10 cellular contexts compared by ENCODE assay signal in genomic region chr20:57680934-57681914, GRCh38. TPM values are rescaled to one million over a fixed set of nuclear protein-coding genes. Genes with fewer than 3 reads are reported as not detected.
DNase-seq lines count a peak whose midpoint lies in the region; ATAC-seq and TF ChIP-seq lines count a peak whose summit lies in the region.
"Had no signal": no experiment of that assay in that cellular context is flagged by ENCODE, and none has a peak within 500 bp of the region (broad histone marks: within the 10 kb centered on the region; RNA-seq: fewer than 3 reads in every experiment).

No MANE protein-coding gene starts in this region.

- no peak overlapping the region for H3K4me3 Mint-ChIP-seq in chondrocyte (ENCODE audit: unreplicated experiment)

- H3K27me3 Mint-ChIP-seq in chondrocyte (ENCODE audit: low read depth): no peaks in the 10 kb centered on the region

- 84% methylated on average over 24 of the region's 24 CpGs for WGBS in esophagus muscularis mucosa
- WGBS in adrenal gland, 4 donors: 76 to 84% (median 79%) methylated on average over 22 to 24 of the region's 24 CpGs

- H3K27ac ChIP-seq in RWPE1: peak overlapping the region; percentile 40
- peak overlapping the region; percentile 77 to 82 (median 80) for H3K27ac ChIP-seq in esophagus muscularis mucosa (replicated peaks in 1 of 4)
- peak overlapping the region in 1 of 5 donors; percentile 60 for H3K27ac ChIP-seq in adrenal gland

- no peak overlapping the region for H3K4me3 ChIP-seq in esophagus muscularis mucosa
- H3K4me3 ChIP-seq in adrenal gland: no peak overlapping the region

- peaks cover 93% of the 10 kb centered on the region for H3K4me1 Mint-ChIP-seq in chondrocyte (ENCODE audit: low read depth)

- H3K36me3 ChIP-seq in esophagus muscularis mucosa: no peaks in the 10 kb centered on the region
- no peaks in the 10 kb centered on the region for H3K36me3 ChIP-seq in adrenal gland (replicated peaks in 1 of 2)

- TF ChIP-seq CTCF in RWPE1 (conservative IDR thresholded peaks at IDR 0.05; ENCODE audit: low read depth): no peak
- no peak for TF ChIP-seq CTCF in esophagus muscularis mucosa (IDR thresholded peaks at IDR 0.05)
- TF ChIP-seq CTCF in adrenal gland (IDR thresholded peaks at IDR 0.05): no peak
- TF ChIP-seq CTCF in chondrocyte (IDR thresholded peaks at IDR 0.05): no peak
- no peak for TF ChIP-seq CTCF in GM13977 (IDR thresholded peaks at IDR 0.05; ENCODE audit: extremely low read depth, insufficient read depth, missing control alignments)

- no peak for TF ChIP-seq EP300 in esophagus muscularis mucosa (IDR thresholded peaks at IDR 0.05)

- H3K27me3 ChIP-seq in esophagus muscularis mucosa (no peaks in the 10 kb centered on the region), adrenal gland (no peaks in the 10 kb centered on the region)

- peaks cover 7% of the 10 kb centered on the region for H3K36me3 Mint-ChIP-seq in chondrocyte (ENCODE audit: low read depth)

- no peaks in the 10 kb centered on the region for H3K9me3 Mint-ChIP-seq in chondrocyte (ENCODE audit: low read depth)

- no peak overlapping the region for H3K27ac Mint-ChIP-seq in chondrocyte (ENCODE audit: unreplicated experiment)

- DNase-seq in CD1c-positive myeloid dendritic cell (ENCODE audit: extremely low spot score) (peak; percentile 18), RWPE1 (ENCODE audit: low spot score) (no peak), esophagus muscularis mucosa (ENCODE audit: extremely low spot score) (no peak), adrenal gland (no peak), chondrocyte (ENCODE audit: low spot score) (no peak), GF-D8 (lab: John Stamatoyannopoulos, UW) (no peak), GM13977 (ENCODE audit: low spot score) (no peak)
- DNase-seq: NCI-H2081 treated with DMSO at 0.1 percent for 48 hours had no signal

- POLR2A ChIA-PET in RWPE1 (lab: Yijun Ruan, JAX; ENCODE audit: low non-redundant PET): no interaction called here

- intact Hi-C loops in esophagus muscularis mucosa (cut with DNase I): loop anchor here (10.0 kb wide), 1 partner anchor 64 kb away; no protein-coding TSS in a partner anchor
- intact Hi-C loops in adrenal gland (cut with DNase I): no loop called here

- H3K4me1 ChIP-seq in esophagus muscularis mucosa: peaks cover 41 to 90% (median 79%) of the 10 kb centered on the region in 4 donors
- H3K4me1 ChIP-seq in adrenal gland (replicated peaks in 1 of 2): peaks cover 0 to 22% of the 10 kb centered on the region in 2 donors

- peak; percentile 14 for ATAC-seq in GM19452 (IDR thresholded peaks at IDR 0.05; ENCODE audit: unreplicated experiment)
- ATAC-seq: left lobe of liver had no signal

- CTCF ChIA-PET in RWPE1 (lab: Yijun Ruan, JAX): interaction anchor here (0.5 to 0.7 kb wide), 4 partner anchors 52 to 1760 kb away, joined by 3 to 4 read pairs (median 3); no protein-coding TSS in a partner anchor

- in situ Hi-C loops in GM13977 (cut with MboI; ENCODE audit: low pct_unique_long_range_greater_than_20kb, low sequenced_read_pairs, unreplicated experiment): no loop called here

- H3K9me3 ChIP-seq in esophagus muscularis mucosa (no peaks in the 10 kb centered on the region), adrenal gland (replicated peaks in 1 of 3) (no peaks in the 10 kb centered on the region)

- no peak for TF ChIP-seq POLR2A in esophagus muscularis mucosa (IDR thresholded peaks at IDR 0.05; ENCODE audit: low read depth)
- TF ChIP-seq POLR2A in adrenal gland (IDR thresholded peaks at IDR 0.05): no peak

RNA-seq across cellular contexts. Expression of gene PMEPA1, which starts 28.6 kb away (rescaled TPM):
- total RNA-seq in esophagus muscularis mucosa: 10 to 100 TPM; 10.4 to 37.8 (median 17.4) TPM
- total RNA-seq in adrenal gland: 10 to 100 TPM in 4 of 8 donors, 1 to 10 TPM in 4; 3.4 to 36.0 (median 10.0) TPM
- 10 to 100 TPM in 2 of 3 donors, 1 to 10 TPM in 1; 9.5 to 13.2 (median 11.1) TPM for polyA plus RNA-seq in adrenal gland
- 151 to 298 TPM (median 163 TPM) in 3 replicates for total RNA-seq in chondrocyte
